In the genomic region with DNA sequence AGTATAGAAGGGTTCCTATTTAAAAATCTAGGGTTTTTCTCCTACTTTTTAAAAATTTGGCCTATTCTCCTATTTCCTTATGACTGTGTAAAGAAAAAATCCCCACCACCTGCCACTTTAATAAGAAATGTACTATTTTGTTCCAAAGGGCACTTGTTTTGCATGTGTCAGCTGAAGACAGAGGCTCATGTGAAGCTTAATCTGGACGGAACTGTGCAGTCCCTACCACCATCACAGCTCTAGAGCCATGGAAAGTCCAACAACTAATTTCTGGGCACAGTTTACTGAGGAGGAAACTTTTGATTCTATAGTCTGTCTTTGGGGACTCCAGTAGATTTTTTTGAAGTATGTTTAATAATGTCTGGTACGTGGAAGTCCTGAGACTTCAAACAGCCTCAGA, we compare ENCODE assay signal across 27 cellular contexts.
"Had no signal": no experiment of that assay in that cellular context is flagged by ENCODE, and none has a peak within 500 bp of the region (broad histone marks: within the 10 kb centered on the region; RNA-seq: fewer than 3 reads in every experiment).

No MANE protein-coding gene starts in this region.

- H3K4me1 ChIP-seq: adrenal gland, body of pancreas, esophagus muscularis mucosa, foreskin keratinocyte, gastroesophageal sphincter, heart right ventricle had no signal

- H3K4me3 Mint-ChIP-seq: activated CD4-positive, alpha-beta T cell treated with anti-CD3 and anti-CD28 coated beads for 36 hours; activated CD8-positive, alpha-beta T cell treated with anti-CD3 and anti-CD28 coated beads for 36 hours; activated naive CD4-positive, alpha-beta T cell treated with anti-CD3 and anti-CD28 coated beads, Interleukin-2, amount 10 ng/mL, durations not matched to agents 7 days and 5 days; activated T-cell treated with anti-CD3 and anti-CD28 coated beads, Interleukin-2, amount 50 U/mL, for 4 hours; effector memory CD8-positive, alpha-beta T cell had no signal

- H3K36me3 ChIP-seq: adrenal gland, esophagus muscularis mucosa, gastroesophageal sphincter, heart right ventricle had no signal

- H3K27ac ChIP-seq: adrenal gland, body of pancreas, esophagus muscularis mucosa, foreskin keratinocyte, gastroesophageal sphincter, heart right ventricle had no signal

- H3K36me3 Mint-ChIP-seq: activated naive CD4-positive, alpha-beta T cell treated with anti-CD3 and anti-CD28 coated beads, Interleukin-2, amount 10 ng/mL, durations not matched to agents 7 days and 5 days; activated naive CD4-positive, alpha-beta T cell treated with anti-CD3 and anti-CD28 coated beads, Interleukin-2, amount 50 U/mL, for 72 hours had no signal

- H3K9me3 Mint-ChIP-seq: activated CD8-positive, alpha-beta T cell treated with anti-CD3 and anti-CD28 coated beads for 36 hours; activated naive CD4-positive, alpha-beta T cell treated with anti-CD3 and anti-CD28 coated beads, Interleukin-2, amount 10 ng/mL, durations not matched to agents 7 days and 5 days; activated naive CD4-positive, alpha-beta T cell treated with anti-CD3 and anti-CD28 coated beads, Interleukin-2, amount 50 U/mL, for 72 hours; activated T-cell treated with anti-CD3 and anti-CD28 coated beads, Interleukin-2, amount 50 U/mL, for 4 hours; effector memory CD8-positive, alpha-beta T cell had no signal

- H3K9me3 ChIP-seq: adrenal gland, body of pancreas, esophagus muscularis mucosa, gastroesophageal sphincter had no signal

- ATAC-seq: activated CD4-positive, alpha-beta T cell treated with anti-CD3 and anti-CD28 coated beads for 36 hours; activated CD8-positive, alpha-beta T cell treated with anti-CD3 and anti-CD28 coated beads for 36 hours; activated naive CD4-positive, alpha-beta T cell treated with anti-CD3 and anti-CD28 coated beads, Interleukin-2, amount 50 U/mL, for 72 hours; activated T-cell treated with anti-CD3 and anti-CD28 coated beads, Interleukin-2, amount 50 U/mL, for 4 hours; body of pancreas; effector memory CD8-positive, alpha-beta T cell; foreskin keratinocyte; gastroesophageal sphincter; heart right ventricle had no signal

- H3K27me3 ChIP-seq: adrenal gland, body of pancreas, esophagus muscularis mucosa, gastroesophageal sphincter, heart right ventricle had no signal

- H3K4me3 ChIP-seq: adrenal gland, body of pancreas, esophagus muscularis mucosa, gastroesophageal sphincter, heart right ventricle had no signal

- H3K27ac Mint-ChIP-seq: activated CD4-positive, alpha-beta T cell treated with anti-CD3 and anti-CD28 coated beads for 36 hours; activated CD8-positive, alpha-beta T cell treated with anti-CD3 and anti-CD28 coated beads for 36 hours; activated naive CD4-positive, alpha-beta T cell treated with anti-CD3 and anti-CD28 coated beads, Interleukin-2, amount 10 ng/mL, durations not matched to agents 7 days and 5 days; activated naive CD4-positive, alpha-beta T cell treated with anti-CD3 and anti-CD28 coated beads, Interleukin-2, amount 50 U/mL, for 72 hours; effector memory CD8-positive, alpha-beta T cell had no signal

- DNase-seq: activated CD4-positive, alpha-beta T cell treated with anti-CD3 and anti-CD28 coated beads for 36 hours; activated CD4-positive, alpha-beta T cell treated with anti-CD3 and anti-CD28 coated beads, Interleukin-2, amount 50 U/mL, for 1 hour; activated CD4-positive, alpha-beta T cell treated with anti-CD3 and anti-CD28 coated beads, Interleukin-2, amount 50 U/mL, for 48 hours; activated CD4-positive, CD25-positive, alpha-beta regulatory T cell; activated CD4-positive, CD25-positive, alpha-beta regulatory T cell treated with anti-CD3 and anti-CD28 coated beads, Interleukin-2, amount 50 U/mL, for 72 hours; activated CD8-positive, alpha-beta memory T cell treated with anti-CD3 and anti-CD28 coated beads for 24 hours; activated CD8-positive, alpha-beta T cell treated with anti-CD3 and anti-CD28 coated beads for 36 hours; activated gamma-delta T cell; activated naive CD4-positive, alpha-beta T cell; activated naive CD4-positive, alpha-beta T cell treated with anti-CD3 and anti-CD28 coated beads, Interleukin-2, amount 10 ng/mL, durations not matched to agents 7 days and 5 days; activated T-cell treated with anti-CD3 and anti-CD28 coated beads, Interleukin-2, amount 50 U/mL, for 4 hours; adrenal gland; amygdala; aorta; body of pancreas; caudate nucleus; cortex of kidney; dermis blood vessel endothelial cell; effector CD4-positive, alpha-beta T cell; effector memory CD8-positive, alpha-beta T cell; erythroblast; foreskin keratinocyte; heart right ventricle; T-helper 2 cell had no signal
